ENCODE assay signal across 8 cellular contexts in genomic region chr11:62883677-62884076, GRCh38. TPM values are rescaled to one million over a fixed set of nuclear protein-coding genes. Genes with fewer than 3 reads are reported as not detected.
DNase-seq lines count a peak whose midpoint lies in the region; ATAC-seq, FAIRE-seq and TF ChIP-seq lines count a peak whose summit lies in the region.
"Had no signal": no experiment of that assay in that cellular context is flagged by ENCODE, and none has a peak within 500 bp of the region (broad histone marks: within the 10 kb centered on the region; RNA-seq: fewer than 3 reads in every experiment).

No MANE protein-coding gene starts in this region.

- H3K27ac ChIP-seq in K562 (ENCODE audit: extremely low read depth, low read depth, low read length), result peak overlapping the region; percentile 95
- peak overlapping the region; percentile 100 for H3K27ac ChIP-seq in osteoblast (ENCODE audit: low read depth, low read length)

- in situ Hi-C loops in HAP-1 (cut with MboI; ENCODE audit: low sequenced_read_pairs), result no loop called here
- in situ Hi-C loops in K562 (cut with MboI), result no loop called here

- H3K79me2 ChIP-seq in K562 (ENCODE audit: control insufficient read depth, insufficient read depth, low read length), result peaks cover 88% of the 10 kb centered on the region
- H3K79me2 ChIP-seq in osteoblast (ENCODE audit: insufficient read depth, low read length), result peaks cover 63% of the 10 kb centered on the region

- H3K4me1 ChIP-seq in HAP-1, result peaks cover 30% of the 10 kb centered on the region
- H3K4me1 ChIP-seq in K562 (replicated peaks in 1 of 2; ENCODE audit: control insufficient read depth in 2 of 2, insufficient read depth in 2 of 2, low read length in 2 of 2), result peaks cover 57 to 65% of the 10 kb centered on the region in 2 experiments
- H3K4me1 ChIP-seq in osteoblast (ENCODE audit: insufficient read depth, low read length), result peaks cover 43% of the 10 kb centered on the region

- POLR2A ChIA-PET in K562 (lab: Yijun Ruan, JAX), result interaction anchor here (0.6 to 13.1 kb wide), 11 partner anchors 8 to 109 kb away, joined by 3 to 180 read pairs (median 7); partner anchors contain the start of genes TMEM179B and WDR74

- TF ChIP-seq CTCF in K562 (IDR thresholded peaks at IDR 0.05 in 2 of 3, conservative IDR thresholded peaks at IDR 0.05 in 1 of 3; ENCODE audit: insufficient read depth in 2 of 3, low read depth in 1 of 3, low read length in 3 of 3), result no peak
- no peak for TF ChIP-seq CTCF in osteoblast (IDR thresholded peaks at IDR 0.05; ENCODE audit: extremely low read depth, low read depth, low read length)

- H2AFZ ChIP-seq in K562 (ENCODE audit: low read depth, low read length) (no peak overlapping the region), osteoblast (ENCODE audit: low read length) (no peak overlapping the region)

- no TSS peak for BruUV-seq in K562 (replicated peaks; lab: Mats Ljungman, UMichigan)

- TF ChIP-seq RAD21 in K562 (CRISPR knock-in tag; conservative IDR thresholded peaks at IDR 0.05 in 1 of 2, IDR thresholded peaks at IDR 0.05 in 1 of 2), result no peak

- H3K27me3 ChIP-seq in HAP-1 (ENCODE audit: low read depth) (no peaks in the 10 kb centered on the region), K562 (ENCODE audit: control insufficient read depth in 2 of 2, insufficient read depth in 2 of 2, low read length in 2 of 2) (no peaks in the 10 kb centered on the region), osteoblast (ENCODE audit: insufficient read depth, low read length) (no peaks in the 10 kb centered on the region)

- ATAC-seq in K562 (no peak), HG02623 (IDR thresholded peaks at IDR 0.05; ENCODE audit: unreplicated experiment) (no peak)

- FAIRE-seq in K562 (lab: Jason Lieb, UNC), result no peak

- no peaks in the 10 kb centered on the region for H3K9me3 ChIP-seq in HAP-1
- no peaks in the 10 kb centered on the region for H3K9me3 ChIP-seq in K562 (replicated peaks; ENCODE audit: control insufficient read depth, insufficient read depth, low read depth, low read length)
- no peaks in the 10 kb centered on the region for H3K9me3 ChIP-seq in osteoblast (ENCODE audit: low read depth, low read length)

- WGBS in K562 (ENCODE audit: insufficient coverage, low coverage, missing lambda C conversion rate), result 28% methylated on average over 3 of the region's 3 CpGs

- H3K36me3 ChIP-seq in HAP-1 (replicated peaks), result peaks cover 93% of the 10 kb centered on the region
- H3K36me3 ChIP-seq in K562 (ENCODE audit: control insufficient read depth, insufficient read depth, low read length), result peaks cover 87% of the 10 kb centered on the region
- peaks cover 66% of the 10 kb centered on the region for H3K36me3 ChIP-seq in osteoblast (ENCODE audit: insufficient read depth, low read length)

- peak overlapping the region; percentile 95 for H3K4me3 ChIP-seq in HAP-1
- peak overlapping the region; percentile 56 for H3K4me3 ChIP-seq in K562
- H3K4me3 ChIP-seq in osteoblast (ENCODE audit: insufficient read depth, low read length), result peak overlapping the region; percentile 93

- CTCF ChIA-PET in K562 (lab: Yijun Ruan, JAX; ENCODE audit: low intra/inter-chr PET ratio), result interaction anchor here (1.0 kb wide), 1 partner anchor 96 kb away, joined by 3 read pairs; the partner anchor contains the start of gene TMEM179B

- DNase-seq in HAP-1 (ENCODE audit: low spot score in 2 of 2) (peak; percentile 76 to 77), K562 (ENCODE audit: extremely low read depth in 1 of 4, low spot score in 3 of 4) (no peak), osteoblast (ENCODE audit: insufficient read length, low spot score, missing footprints) (peak; percentile 52), NCI-H2081 treated with DMSO at 0.1 percent for 48 hours (lab: John Stamatoyannopoulos, UW) (no peak)
- DNase-seq in activated effector memory CD4-positive, alpha-beta T cell treated with anti-CD3 and anti-CD28 coated beads, Interleukin-2, amount 50 U/mL, for 16 hours, result no peak

- peaks cover 61% of the 10 kb centered on the region for H4K20me1 ChIP-seq in K562 (replicated peaks; ENCODE audit: control insufficient read depth, insufficient read depth, low read length)
- H4K20me1 ChIP-seq in osteoblast (ENCODE audit: insufficient read depth, low read length), result peaks cover 65% of the 10 kb centered on the region

- H3K9me1 ChIP-seq in K562 (ENCODE audit: control insufficient read depth, insufficient read depth, low read length), result peaks cover 2% of the 10 kb centered on the region

- H3K4me2 ChIP-seq in K562 (ENCODE audit: insufficient read depth, low read length), result peak overlapping the region; percentile 100
- H3K4me2 ChIP-seq in osteoblast (ENCODE audit: insufficient read depth, low read length), result peak overlapping the region; percentile 89

- TF ChIP-seq POLR2A in K562 (conservative IDR thresholded peaks at IDR 0.05), result 0 out of 2 replicates have a peak, but pooled peaks have one; percentile 22

- TF ChIP-seq EP300 in K562 (IDR thresholded peaks at IDR 0.05; ENCODE audit: low read length), result no peak

- intact Hi-C loops in K562 (cut with micrococcal nuclease), result loop anchor here (5.0 to 10.0 kb wide), 2 partner anchors 201 to 289 kb away; partner anchors contain the start of gene TUT1

- peak overlapping the region; percentile 79 to 100; a peak in 3 of 4 replicates for H3K9ac ChIP-seq in K562 (ENCODE audit: insufficient read depth in 1 of 2, low read depth in 2 of 2, low read length in 2 of 2)

RNA-seq across cellular contexts. Expression of gene SLC3A2, which starts 3.0 kb away (rescaled TPM):
- 762 and 871 TPM in 2 replicates for total RNA-seq in K562 (2011; cell fraction: chromatin; rRNA removed; ENCODE audit: low replicate concordance)
- total RNA-seq in K562 (2011; cell fraction: nucleolus; rRNA removed), result 808 and 809 TPM in 2 replicates
- total RNA-seq in K562 (2011; cell fraction: nucleoplasm; rRNA removed), result 628 and 726 TPM in 2 replicates
- total RNA-seq in K562 (2014; rRNA removed) (245 and 289 TPM in 2 replicates), K562 (2014; rRNA removed; fragmentation: Illumina TruSeq; extraction: Trizol) (214 and 276 TPM in 2 replicates), K562 (2015; rRNA removed; fragmentation: Illumina TruSeq; extraction: Trizol) (120 and 132 TPM in 2 replicates), K562 (2021) (255 and 276 TPM in 2 replicates), osteoblast (217 and 259 TPM in 2 replicates)
- polyA plus RNA-seq in K562 (2011; rRNA removed) (282 and 323 TPM in 2 replicates), K562 (2014; fragmentation: Illumina TruSeq; extraction: Trizol) (183 and 221 TPM in 2 replicates), K562 (2014; fragmentation: Nextera tagmentation; extraction: Ambion mirVana) (10 to 100 TPM; 20.0 to 39.7 TPM), K562 (2014; rRNA removed) (254 and 296 TPM in 2 replicates)
- polyA plus RNA-seq in K562 (2011; cell fraction: cytosol; rRNA removed), result 289 and 316 TPM in 2 replicates
- polyA plus RNA-seq in K562 (2011; cell fraction: nucleus; rRNA removed), result 1,169 and 1,253 TPM in 2 replicates
- 196 and 375 TPM in 2 replicates for polyA plus RNA-seq in K562 (2012)
- 168 and 173 TPM in 2 replicates for polyA minus RNA-seq in K562 (2011; rRNA and poly(A)+ RNA removed)
- 167 and 196 TPM in 2 replicates for polyA minus RNA-seq in K562 (2011; cell fraction: cytosol; rRNA and poly(A)+ RNA removed)
- 164 and 348 TPM in 2 replicates for polyA minus RNA-seq in K562 (2011; cell fraction: nucleus; rRNA and poly(A)+ RNA removed)

RNA-seq across cellular contexts. Expression of gene CHRM1, which starts 37.5 kb away (rescaled TPM):
- total RNA-seq in K562 (2011; cell fraction: chromatin; rRNA removed; ENCODE audit: low replicate concordance), result not detected in 2 replicates
- not detected in 2 replicates for total RNA-seq in K562 (2011; cell fraction: nucleolus; rRNA removed)
- total RNA-seq in K562 (2011; cell fraction: nucleoplasm; rRNA removed), result not detected in 2 replicates
- not detected in 2 replicates for total RNA-seq in K562 (2014; rRNA removed)
- total RNA-seq in K562 (2014; rRNA removed; fragmentation: Illumina TruSeq; extraction: Trizol), result not detected in 2 replicates
- total RNA-seq in K562 (2015; rRNA removed; fragmentation: Illumina TruSeq; extraction: Trizol), result not detected in 2 replicates
- not detected in 2 replicates for total RNA-seq in K562 (2021)
- polyA plus RNA-seq in K562 (2011; rRNA removed), result not detected in 2 replicates
- polyA plus RNA-seq in K562 (2011; cell fraction: cytosol; rRNA removed), result not detected in 2 replicates
- polyA plus RNA-seq in K562 (2011; cell fraction: nucleus; rRNA removed), result not detected in 2 replicates
- polyA plus RNA-seq in K562 (2012), result not detected in 2 replicates
- polyA plus RNA-seq in K562 (2014; fragmentation: Illumina TruSeq; extraction: Trizol), result not detected in 2 replicates
- not detected for polyA plus RNA-seq in K562 (2014; fragmentation: Nextera tagmentation; extraction: Ambion mirVana)
- polyA plus RNA-seq in K562 (2014; rRNA removed), result not detected in 2 replicates
- polyA minus RNA-seq in K562 (2011; rRNA and poly(A)+ RNA removed), result not detected in 2 replicates
- not detected in 2 replicates for polyA minus RNA-seq in K562 (2011; cell fraction: cytosol; rRNA and poly(A)+ RNA removed)
- not detected in 2 replicates for polyA minus RNA-seq in K562 (2011; cell fraction: nucleus; rRNA and poly(A)+ RNA removed)
- total RNA-seq in osteoblast, result under 0.01 TPM in 1 of 2 replicates, not detected in the other
- total RNA-seq: T-helper 1 cell treated with Interleukin-12 subunit alpha and Interleukin-12 subunit beta and Interleukin-4 antibody, amounts not matched to agents 30 ng/mL and 1 ng/mL, for 36 hours had no signal

RNA-seq across cellular contexts. Expression of gene WDR74, which starts 44.3 kb away (rescaled TPM):
- 146 and 260 TPM in 2 replicates for total RNA-seq in K562 (2011; cell fraction: chromatin; rRNA removed; ENCODE audit: low replicate concordance)
- total RNA-seq in K562 (2011; cell fraction: nucleolus; rRNA removed), result 230 and 252 TPM in 2 replicates
- total RNA-seq in K562 (2011; cell fraction: nucleoplasm; rRNA removed), result 260 and 399 TPM in 2 replicates
- total RNA-seq in K562 (2014; rRNA removed) (210 and 239 TPM in 2 replicates), K562 (2014; rRNA removed; fragmentation: Illumina TruSeq; extraction: Trizol) (94.6 and 112 TPM in 2 replicates), K562 (2015; rRNA removed; fragmentation: Illumina TruSeq; extraction: Trizol) (122 and 128 TPM in 2 replicates), K562 (2021) (136 TPM in 2 replicates), osteoblast (31.2 and 34.0 TPM in 2 replicates)
- polyA plus RNA-seq in K562 (2011; rRNA removed) (87.2 and 92.0 TPM in 2 replicates), K562 (2014; fragmentation: Illumina TruSeq; extraction: Trizol) (114 and 118 TPM in 2 replicates), K562 (2014; fragmentation: Nextera tagmentation; extraction: Ambion mirVana) (10 to 100 TPM; 32.7 to 46.2 TPM), K562 (2014; rRNA removed) (165 and 208 TPM in 2 replicates)
- polyA plus RNA-seq in K562 (2011; cell fraction: cytosol; rRNA removed), result 101 and 156 TPM in 2 replicates
- 223 and 302 TPM in 2 replicates for polyA plus RNA-seq in K562 (2011; cell fraction: nucleus; rRNA removed)
- 75.1 and 119 TPM in 2 replicates for polyA plus RNA-seq in K562 (2012)
- polyA minus RNA-seq in K562 (2011; rRNA and poly(A)+ RNA removed), result 96.2 and 110 TPM in 2 replicates
- polyA minus RNA-seq in K562 (2011; cell fraction: cytosol; rRNA and poly(A)+ RNA removed), result 51.0 and 53.7 TPM in 2 replicates
- 178 and 418 TPM in 2 replicates for polyA minus RNA-seq in K562 (2011; cell fraction: nucleus; rRNA and poly(A)+ RNA removed)

RNA-seq across cellular contexts. Expression of gene TEX54, which starts 51.0 kb away (rescaled TPM):
- 0.93 TPM in 1 of 2 replicates, not detected in the other for total RNA-seq in K562 (2011; cell fraction: chromatin; rRNA removed; ENCODE audit: low replicate concordance)
- 2.0 TPM in 1 of 2 replicates, not detected in the other for total RNA-seq in K562 (2011; cell fraction: nucleolus; rRNA removed)
- total RNA-seq in K562 (2011; cell fraction: nucleoplasm; rRNA removed), result 1.2 TPM in 1 of 2 replicates, not detected in the other
- total RNA-seq in K562 (2014; rRNA removed) (not detected in 2 replicates), K562 (2014; rRNA removed; fragmentation: Illumina TruSeq; extraction: Trizol) (not detected in 2 replicates), K562 (2015; rRNA removed; fragmentation: Illumina TruSeq; extraction: Trizol) (not detected in 2 replicates), K562 (2021) (not detected in 2 replicates), osteoblast (not detected in 2 replicates)
- polyA plus RNA-seq in K562 (2011; rRNA removed) (not detected in 2 replicates), K562 (2014; fragmentation: Illumina TruSeq; extraction: Trizol) (not detected in 2 replicates), K562 (2014; fragmentation: Nextera tagmentation; extraction: Ambion mirVana) (not detected), K562 (2014; rRNA removed) (not detected in 2 replicates)
- polyA plus RNA-seq in K562 (2011; cell fraction: cytosol; rRNA removed), result not detected in 2 replicates
- polyA plus RNA-seq in K562 (2011; cell fraction: nucleus; rRNA removed), result not detected in 2 replicates
- polyA plus RNA-seq in K562 (2012), result not detected in 2 replicates
- polyA minus RNA-seq in K562 (2011; rRNA and poly(A)+ RNA removed), result not detected in 2 replicates
- not detected in 2 replicates for polyA minus RNA-seq in K562 (2011; cell fraction: cytosol; rRNA and poly(A)+ RNA removed)
- polyA minus RNA-seq in K562 (2011; cell fraction: nucleus; rRNA and poly(A)+ RNA removed), result not detected in 2 replicates
- total RNA-seq: lung; T-helper 1 cell treated with Interleukin-12 subunit alpha and Interleukin-12 subunit beta and Interleukin-4 antibody, amounts not matched to agents 30 ng/mL and 1 ng/mL, for 36 hours had no signal
- polyA plus RNA-seq: lung had no signal

RNA-seq across cellular contexts. Expression of gene STX5, which starts 51.8 kb away (rescaled TPM):
- total RNA-seq in K562 (2011; cell fraction: chromatin; rRNA removed; ENCODE audit: low replicate concordance), result 46.3 and 74.6 TPM in 2 replicates
- 33.7 and 41.5 TPM in 2 replicates for total RNA-seq in K562 (2011; cell fraction: nucleolus; rRNA removed)
- 38.8 and 41.1 TPM in 2 replicates for total RNA-seq in K562 (2011; cell fraction: nucleoplasm; rRNA removed)
- total RNA-seq in K562 (2014; rRNA removed), result 24.3 and 28.3 TPM in 2 replicates
- total RNA-seq in K562 (2014; rRNA removed; fragmentation: Illumina TruSeq; extraction: Trizol), result 17.2 and 17.4 TPM in 2 replicates
- total RNA-seq in K562 (2015; rRNA removed; fragmentation: Illumina TruSeq; extraction: Trizol), result 19.4 TPM in 2 replicates
- 24.8 and 26.9 TPM in 2 replicates for total RNA-seq in K562 (2021)
- 28.6 and 34.5 TPM in 2 replicates for polyA plus RNA-seq in K562 (2011; rRNA removed)
- 35.9 and 38.3 TPM in 2 replicates for polyA plus RNA-seq in K562 (2011; cell fraction: cytosol; rRNA removed)
- polyA plus RNA-seq in K562 (2011; cell fraction: nucleus; rRNA removed), result 30.2 and 48.1 TPM in 2 replicates
- polyA plus RNA-seq in K562 (2012), result 22.3 and 69.5 TPM in 2 replicates
- polyA plus RNA-seq in K562 (2014; fragmentation: Illumina TruSeq; extraction: Trizol), result 27.8 TPM in 2 replicates
- 1 to 10 TPM; 2.8 to 3.6 TPM for polyA plus RNA-seq in K562 (2014; fragmentation: Nextera tagmentation; extraction: Ambion mirVana)
- polyA plus RNA-seq in K562 (2014; rRNA removed), result 23.7 and 27.7 TPM in 2 replicates
- 36.3 and 40.4 TPM in 2 replicates for polyA minus RNA-seq in K562 (2011; rRNA and poly(A)+ RNA removed)
- 14.2 and 15.6 TPM in 2 replicates for polyA minus RNA-seq in K562 (2011; cell fraction: cytosol; rRNA and poly(A)+ RNA removed)
- polyA minus RNA-seq in K562 (2011; cell fraction: nucleus; rRNA and poly(A)+ RNA removed), result 18.3 and 23.7 TPM in 2 replicates
- 35.8 and 40.7 TPM in 2 replicates for total RNA-seq in osteoblast

Comparison
In these comparisons a context has a peak if more than half of its experiments do, and no peak if none do; other contexts are left out.
1. DNase-seq: peak in HAP-1 (2 of 2) and osteoblast (single experiment); none in K562 (0 of 4), NCI-H2081 treated with DMSO at 0.1 percent for 48 hours (single experiment) and activated effector memory CD4-positive, alpha-beta T cell treated with anti-CD3 and anti-CD28 coated beads, Interleukin-2, amount 50 U/mL, for 16 hours (single experiment).
2. Peak in every context shown above with its lines, with median percentiles within 50 percentile points of each other: H3K4me3 ChIP-seq.